ENCODE assay signal across 1 cellular context in the genomic region with DNA sequence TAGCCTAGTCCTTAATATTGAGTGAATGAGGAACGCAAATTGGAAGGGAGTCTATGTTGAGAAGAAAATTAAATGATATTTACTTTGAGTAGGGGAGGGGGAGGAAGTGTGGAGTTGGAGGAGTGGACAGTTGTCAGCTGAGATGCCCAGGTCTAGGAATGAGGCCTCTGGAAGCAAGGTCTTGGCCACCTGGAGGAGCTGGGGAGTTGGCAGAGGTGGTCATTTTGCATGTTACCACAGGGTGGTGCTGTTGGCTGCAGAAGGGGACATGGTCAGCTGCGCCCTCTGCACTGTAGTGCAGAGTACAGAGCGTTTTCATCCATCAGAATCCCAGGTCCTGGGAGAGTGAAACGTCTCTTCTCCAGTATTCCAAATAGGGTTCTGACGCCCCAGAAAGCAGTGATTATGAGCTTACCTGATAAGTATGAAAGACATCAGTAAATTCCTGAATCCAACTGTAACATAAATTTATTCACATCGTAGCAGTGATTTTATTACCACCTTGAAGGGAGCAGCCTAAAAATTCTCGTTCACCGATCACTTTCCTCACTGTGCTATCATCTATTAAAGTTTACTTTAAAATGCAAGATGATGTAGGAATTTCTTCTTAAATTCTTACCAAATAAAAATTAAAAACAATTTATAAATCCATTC.
A peak's percentile ranks its signal among the peaks of the same experiment; 100 is the strongest.
TF ChIP-seq lines count a peak whose summit lies in the region.

No MANE protein-coding gene starts in this region.

TF ChIP-seq in HepG2, 621 proteins besides CTCF, POLR2A, EP300 and RAD21 (continued from another document and continues in another):
- TF ChIP-seq, protein P1, sequence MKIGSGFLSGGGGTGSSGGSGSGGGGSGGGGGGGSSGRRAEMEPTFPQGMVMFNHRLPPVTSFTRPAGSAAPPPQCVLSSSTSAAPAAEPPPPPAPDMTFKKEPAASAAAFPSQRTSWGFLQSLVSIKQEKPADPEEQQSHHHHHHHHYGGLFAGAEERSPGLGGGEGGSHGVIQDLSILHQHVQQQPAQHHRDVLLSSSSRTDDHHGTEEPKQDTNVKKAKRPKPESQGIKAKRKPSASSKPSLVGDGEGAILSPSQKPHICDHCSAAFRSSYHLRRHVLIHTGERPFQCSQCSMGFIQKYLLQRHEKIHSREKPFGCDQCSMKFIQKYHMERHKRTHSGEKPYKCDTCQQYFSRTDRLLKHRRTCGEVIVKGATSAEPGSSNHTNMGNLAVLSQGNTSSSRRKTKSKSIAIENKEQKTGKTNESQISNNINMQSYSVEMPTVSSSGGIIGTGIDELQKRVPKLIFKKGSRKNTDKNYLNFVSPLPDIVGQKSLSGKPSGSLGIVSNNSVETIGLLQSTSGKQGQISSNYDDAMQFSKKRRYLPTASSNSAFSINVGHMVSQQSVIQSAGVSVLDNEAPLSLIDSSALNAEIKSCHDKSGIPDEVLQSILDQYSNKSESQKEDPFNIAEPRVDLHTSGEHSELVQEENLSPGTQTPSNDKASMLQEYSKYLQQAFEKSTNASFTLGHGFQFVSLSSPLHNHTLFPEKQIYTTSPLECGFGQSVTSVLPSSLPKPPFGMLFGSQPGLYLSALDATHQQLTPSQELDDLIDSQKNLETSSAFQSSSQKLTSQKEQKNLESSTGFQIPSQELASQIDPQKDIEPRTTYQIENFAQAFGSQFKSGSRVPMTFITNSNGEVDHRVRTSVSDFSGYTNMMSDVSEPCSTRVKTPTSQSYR (CRISPR knock-in tag; IDR thresholded peaks at IDR 0.05; ENCODE audit: borderline replicate concordance): no peak
- no peak for TF ChIP-seq TOE1 (CRISPR knock-in tag; IDR thresholded peaks at IDR 0.05)
- TF ChIP-seq, protein P2, sequence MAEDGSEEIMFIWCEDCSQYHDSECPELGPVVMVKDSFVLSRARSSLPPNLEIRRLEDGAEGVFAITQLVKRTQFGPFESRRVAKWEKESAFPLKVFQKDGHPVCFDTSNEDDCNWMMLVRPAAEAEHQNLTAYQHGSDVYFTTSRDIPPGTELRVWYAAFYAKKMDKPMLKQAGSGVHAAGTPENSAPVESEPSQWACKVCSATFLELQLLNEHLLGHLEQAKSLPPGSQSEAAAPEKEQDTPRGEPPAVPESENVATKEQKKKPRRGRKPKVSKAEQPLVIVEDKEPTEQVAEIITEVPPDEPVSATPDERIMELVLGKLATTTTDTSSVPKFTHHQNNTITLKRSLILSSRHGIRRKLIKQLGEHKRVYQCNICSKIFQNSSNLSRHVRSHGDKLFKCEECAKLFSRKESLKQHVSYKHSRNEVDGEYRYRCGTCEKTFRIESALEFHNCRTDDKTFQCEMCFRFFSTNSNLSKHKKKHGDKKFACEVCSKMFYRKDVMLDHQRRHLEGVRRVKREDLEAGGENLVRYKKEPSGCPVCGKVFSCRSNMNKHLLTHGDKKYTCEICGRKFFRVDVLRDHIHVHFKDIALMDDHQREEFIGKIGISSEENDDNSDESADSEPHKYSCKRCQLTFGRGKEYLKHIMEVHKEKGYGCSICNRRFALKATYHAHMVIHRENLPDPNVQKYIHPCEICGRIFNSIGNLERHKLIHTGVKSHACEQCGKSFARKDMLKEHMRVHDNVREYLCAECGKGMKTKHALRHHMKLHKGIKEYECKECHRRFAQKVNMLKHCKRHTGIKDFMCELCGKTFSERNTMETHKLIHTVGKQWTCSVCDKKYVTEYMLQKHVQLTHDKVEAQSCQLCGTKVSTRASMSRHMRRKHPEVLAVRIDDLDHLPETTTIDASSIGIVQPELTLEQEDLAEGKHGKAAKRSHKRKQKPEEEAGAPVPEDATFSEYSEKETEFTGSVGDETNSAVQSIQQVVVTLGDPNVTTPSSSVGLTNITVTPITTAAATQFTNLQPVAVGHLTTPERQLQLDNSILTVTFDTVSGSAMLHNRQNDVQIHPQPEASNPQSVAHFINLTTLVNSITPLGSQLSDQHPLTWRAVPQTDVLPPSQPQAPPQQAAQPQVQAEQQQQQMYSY (CRISPR knock-in tag; IDR thresholded peaks at IDR 0.05): no peak
- no peak for TF ChIP-seq ZNF256 (CRISPR knock-in tag; conservative IDR thresholded peaks at IDR 0.05)
- TF ChIP-seq, protein P3, sequence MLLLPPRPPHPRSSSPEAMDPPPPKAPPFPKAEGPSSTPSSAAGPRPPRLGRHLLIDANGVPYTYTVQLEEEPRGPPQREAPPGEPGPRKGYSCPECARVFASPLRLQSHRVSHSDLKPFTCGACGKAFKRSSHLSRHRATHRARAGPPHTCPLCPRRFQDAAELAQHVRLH (CRISPR knock-in tag; IDR thresholded peaks at IDR 0.05; ENCODE audit: borderline replicate concordance, low read depth): no peak
- TF ChIP-seq SALL1 (CRISPR knock-in tag; IDR thresholded peaks at IDR 0.05): peak; percentile 73
- TF ChIP-seq, protein P4, sequence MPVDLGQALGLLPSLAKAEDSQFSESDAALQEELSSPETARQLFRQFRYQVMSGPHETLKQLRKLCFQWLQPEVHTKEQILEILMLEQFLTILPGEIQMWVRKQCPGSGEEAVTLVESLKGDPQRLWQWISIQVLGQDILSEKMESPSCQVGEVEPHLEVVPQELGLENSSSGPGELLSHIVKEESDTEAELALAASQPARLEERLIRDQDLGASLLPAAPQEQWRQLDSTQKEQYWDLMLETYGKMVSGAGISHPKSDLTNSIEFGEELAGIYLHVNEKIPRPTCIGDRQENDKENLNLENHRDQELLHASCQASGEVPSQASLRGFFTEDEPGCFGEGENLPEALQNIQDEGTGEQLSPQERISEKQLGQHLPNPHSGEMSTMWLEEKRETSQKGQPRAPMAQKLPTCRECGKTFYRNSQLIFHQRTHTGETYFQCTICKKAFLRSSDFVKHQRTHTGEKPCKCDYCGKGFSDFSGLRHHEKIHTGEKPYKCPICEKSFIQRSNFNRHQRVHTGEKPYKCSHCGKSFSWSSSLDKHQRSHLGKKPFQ (CRISPR knock-in tag; IDR thresholded peaks at IDR 0.05; ENCODE audit: insufficient replicate concordance): no peak
- no peak for TF ChIP-seq RARA (CRISPR knock-in tag; IDR thresholded peaks at IDR 0.05)
- TF ChIP-seq SUZ12 (IDR thresholded peaks at IDR 0.05; ENCODE audit: low read depth, low read length): no peak
- TF ChIP-seq KMT2A (CRISPR knock-in tag; IDR thresholded peaks at IDR 0.05): 0 out of 2 replicates have a peak, but pooled peaks have one; percentile 43
- TF ChIP-seq KAT8 (CRISPR knock-in tag; IDR thresholded peaks at IDR 0.05): peak; percentile 30; the same call in 1 of the 2 replicates
- no peak for TF ChIP-seq CCAR2 (optimal IDR thresholded peaks at IDR 0.05; ENCODE audit: low read depth, low read length)
- TF ChIP-seq ZNF331 (CRISPR knock-in tag; IDR thresholded peaks at IDR 0.05): 0 out of 2 replicates have a peak, but pooled peaks have one; percentile 38
- no peak for TF ChIP-seq SIX4 (CRISPR knock-in tag; IDR thresholded peaks at IDR 0.05)
- no peak for TF ChIP-seq TGIF2 (CRISPR knock-in tag; IDR thresholded peaks at IDR 0.05)
- no peak for TF ChIP-seq NRL (CRISPR knock-in tag; IDR thresholded peaks at IDR 0.05; ENCODE audit: borderline replicate concordance)
- TF ChIP-seq, protein P5, sequence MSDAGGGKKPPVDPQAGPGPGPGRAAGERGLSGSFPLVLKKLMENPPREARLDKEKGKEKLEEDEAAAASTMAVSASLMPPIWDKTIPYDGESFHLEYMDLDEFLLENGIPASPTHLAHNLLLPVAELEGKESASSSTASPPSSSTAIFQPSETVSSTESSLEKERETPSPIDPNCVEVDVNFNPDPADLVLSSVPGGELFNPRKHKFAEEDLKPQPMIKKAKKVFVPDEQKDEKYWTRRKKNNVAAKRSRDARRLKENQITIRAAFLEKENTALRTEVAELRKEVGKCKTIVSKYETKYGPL (CRISPR knock-in tag; IDR thresholded peaks at IDR 0.05): no peak
- 0 out of 2 replicates have a peak, but pooled peaks have one; percentile 33 for TF ChIP-seq ZBTB7B (CRISPR knock-in tag; IDR thresholded peaks at IDR 0.05)
- TF ChIP-seq PPARG (CRISPR knock-in tag; conservative IDR thresholded peaks at IDR 0.05): no peak; the same call in 1 of the 2 replicates
- peak; percentile 45 for TF ChIP-seq FOSL2 (CRISPR knock-in tag; IDR thresholded peaks at IDR 0.05)
- no peak for TF ChIP-seq ZSCAN21 (CRISPR knock-in tag; IDR thresholded peaks at IDR 0.05; ENCODE audit: borderline replicate concordance)
- no peak for TF ChIP-seq ZKSCAN5 (CRISPR knock-in tag; IDR thresholded peaks at IDR 0.05)
- TF ChIP-seq, protein P6, sequence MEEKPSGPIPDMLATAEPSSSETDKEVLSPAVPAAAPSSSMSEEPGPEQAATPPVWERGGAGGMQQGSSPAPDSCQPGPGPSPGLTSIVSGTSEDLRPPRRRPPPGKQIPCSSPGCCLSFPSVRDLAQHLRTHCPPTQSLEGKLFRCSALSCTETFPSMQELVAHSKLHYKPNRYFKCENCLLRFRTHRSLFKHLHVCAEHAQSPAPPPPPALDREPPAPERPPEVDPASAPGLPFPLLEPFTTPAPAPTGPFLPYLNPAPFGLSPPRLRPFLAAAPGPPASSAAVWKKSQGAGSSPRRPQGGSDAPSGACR (CRISPR knock-in tag; IDR thresholded peaks at IDR 0.05): 0 out of 2 replicates have a peak, but pooled peaks have one; percentile 36
- TF ChIP-seq ZNF570 (CRISPR knock-in tag; IDR thresholded peaks at IDR 0.05; ENCODE audit: borderline replicate concordance): no peak
- no peak for TF ChIP-seq ZBTB7A (CRISPR knock-in tag; IDR thresholded peaks at IDR 0.05)
- no peak for TF ChIP-seq POLR2G (IDR thresholded peaks at IDR 0.05; ENCODE audit: low read depth, low read length)
- no peak for TF ChIP-seq ZNF761 (CRISPR knock-in tag; conservative IDR thresholded peaks at IDR 0.05)
- TF ChIP-seq CBX2 (IDR thresholded peaks at IDR 0.05; ENCODE audit: low read depth, low read length): no peak
- no peak for TF ChIP-seq CBX2 (CRISPR knock-in tag; IDR thresholded peaks at IDR 0.05; ENCODE audit: low read depth)
- TF ChIP-seq RBM22 (optimal IDR thresholded peaks at IDR 0.05; ENCODE audit: low read length): no peak
- peak; percentile 39 for TF ChIP-seq PHF5A (CRISPR knock-in tag; IDR thresholded peaks at IDR 0.05; ENCODE audit: low read depth, unreplicated experiment)
- TF ChIP-seq, protein P7, sequence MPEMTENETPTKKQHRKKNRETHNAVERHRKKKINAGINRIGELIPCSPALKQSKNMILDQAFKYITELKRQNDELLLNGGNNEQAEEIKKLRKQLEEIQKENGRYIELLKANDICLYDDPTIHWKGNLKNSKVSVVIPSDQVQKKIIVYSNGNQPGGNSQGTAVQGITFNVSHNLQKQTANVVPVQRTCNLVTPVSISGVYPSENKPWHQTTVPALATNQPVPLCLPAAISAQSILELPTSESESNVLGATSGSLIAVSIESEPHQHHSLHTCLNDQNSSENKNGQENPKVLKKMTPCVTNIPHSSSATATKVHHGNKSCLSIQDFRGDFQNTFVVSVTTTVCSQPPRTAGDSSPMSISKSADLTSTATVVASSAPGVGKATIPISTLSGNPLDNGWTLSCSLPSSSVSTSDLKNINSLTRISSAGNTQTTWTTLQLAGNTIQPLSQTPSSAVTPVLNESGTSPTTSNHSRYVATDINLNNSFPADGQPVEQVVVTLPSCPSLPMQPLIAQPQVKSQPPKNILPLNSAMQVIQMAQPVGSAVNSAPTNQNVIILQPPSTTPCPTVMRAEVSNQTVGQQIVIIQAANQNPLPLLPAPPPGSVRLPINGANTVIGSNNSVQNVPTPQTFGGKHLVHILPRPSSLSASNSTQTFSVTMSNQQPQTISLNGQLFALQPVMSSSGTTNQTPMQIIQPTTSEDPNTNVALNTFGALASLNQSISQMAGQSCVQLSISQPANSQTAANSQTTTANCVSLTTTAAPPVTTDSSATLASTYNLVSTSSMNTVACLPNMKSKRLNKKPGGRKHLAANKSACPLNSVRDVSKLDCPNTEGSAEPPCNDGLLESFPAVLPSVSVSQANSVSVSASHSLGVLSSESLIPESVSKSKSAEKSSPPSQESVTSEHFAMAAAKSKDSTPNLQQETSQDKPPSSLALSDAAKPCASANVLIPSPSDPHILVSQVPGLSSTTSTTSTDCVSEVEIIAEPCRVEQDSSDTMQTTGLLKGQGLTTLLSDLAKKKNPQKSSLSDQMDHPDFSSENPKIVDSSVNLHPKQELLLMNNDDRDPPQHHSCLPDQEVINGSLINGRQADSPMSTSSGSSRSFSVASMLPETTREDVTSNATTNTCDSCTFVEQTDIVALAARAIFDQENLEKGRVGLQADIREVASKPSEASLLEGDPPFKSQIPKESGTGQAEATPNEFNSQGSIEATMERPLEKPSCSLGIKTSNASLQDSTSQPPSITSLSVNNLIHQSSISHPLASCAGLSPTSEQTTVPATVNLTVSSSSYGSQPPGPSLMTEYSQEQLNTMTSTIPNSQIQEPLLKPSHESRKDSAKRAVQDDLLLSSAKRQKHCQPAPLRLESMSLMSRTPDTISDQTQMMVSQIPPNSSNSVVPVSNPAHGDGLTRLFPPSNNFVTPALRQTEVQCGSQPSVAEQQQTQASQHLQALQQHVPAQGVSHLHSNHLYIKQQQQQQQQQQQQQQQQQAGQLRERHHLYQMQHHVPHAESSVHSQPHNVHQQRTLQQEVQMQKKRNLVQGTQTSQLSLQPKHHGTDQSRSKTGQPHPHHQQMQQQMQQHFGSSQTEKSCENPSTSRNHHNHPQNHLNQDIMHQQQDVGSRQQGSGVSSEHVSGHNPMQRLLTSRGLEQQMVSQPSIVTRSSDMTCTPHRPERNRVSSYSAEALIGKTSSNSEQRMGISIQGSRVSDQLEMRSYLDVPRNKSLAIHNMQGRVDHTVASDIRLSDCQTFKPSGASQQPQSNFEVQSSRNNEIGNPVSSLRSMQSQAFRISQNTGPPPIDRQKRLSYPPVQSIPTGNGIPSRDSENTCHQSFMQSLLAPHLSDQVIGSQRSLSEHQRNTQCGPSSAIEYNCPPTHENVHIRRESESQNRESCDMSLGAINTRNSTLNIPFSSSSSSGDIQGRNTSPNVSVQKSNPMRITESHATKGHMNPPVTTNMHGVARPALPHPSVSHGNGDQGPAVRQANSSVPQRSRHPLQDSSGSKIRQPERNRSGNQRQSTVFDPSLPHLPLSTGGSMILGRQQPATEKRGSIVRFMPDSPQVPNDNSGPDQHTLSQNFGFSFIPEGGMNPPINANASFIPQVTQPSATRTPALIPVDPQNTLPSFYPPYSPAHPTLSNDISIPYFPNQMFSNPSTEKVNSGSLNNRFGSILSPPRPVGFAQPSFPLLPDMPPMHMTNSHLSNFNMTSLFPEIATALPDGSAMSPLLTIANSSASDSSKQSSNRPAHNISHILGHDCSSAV (CRISPR knock-in tag; IDR thresholded peaks at IDR 0.05; ENCODE audit: borderline replicate concordance): no peak
- no peak for TF ChIP-seq TBX3 (IDR thresholded peaks at IDR 0.05; ENCODE audit: borderline replicate concordance)
- TF ChIP-seq, protein P8, sequence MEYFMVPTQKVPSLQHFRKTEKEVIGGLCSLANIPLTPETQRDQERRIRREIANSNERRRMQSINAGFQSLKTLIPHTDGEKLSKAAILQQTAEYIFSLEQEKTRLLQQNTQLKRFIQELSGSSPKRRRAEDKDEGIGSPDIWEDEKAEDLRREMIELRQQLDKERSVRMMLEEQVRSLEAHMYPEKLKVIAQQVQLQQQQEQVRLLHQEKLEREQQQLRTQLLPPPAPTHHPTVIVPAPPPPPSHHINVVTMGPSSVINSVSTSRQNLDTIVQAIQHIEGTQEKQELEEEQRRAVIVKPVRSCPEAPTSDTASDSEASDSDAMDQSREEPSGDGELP (IDR thresholded peaks at IDR 0.05; ENCODE audit: borderline replicate concordance, low read depth): peak; percentile 79; the same call in 1 of the 2 replicates
- no peak for TF ChIP-seq FOXC1 (CRISPR knock-in tag; IDR thresholded peaks at IDR 0.05; ENCODE audit: borderline replicate concordance)
- TF ChIP-seq ZNF792 (CRISPR knock-in tag; IDR thresholded peaks at IDR 0.05): no peak; the same call in 1 of the 2 replicates
- no peak for TF ChIP-seq JUND (CRISPR knock-in tag; IDR thresholded peaks at IDR 0.05)
- TF ChIP-seq MXD4 (CRISPR knock-in tag; IDR thresholded peaks at IDR 0.05): 0 out of 2 replicates have a peak, but pooled peaks have one; percentile 48
- TF ChIP-seq SP140L (CRISPR knock-in tag; IDR thresholded peaks at IDR 0.05; ENCODE audit: borderline replicate concordance): no peak
- TF ChIP-seq EHMT2 (IDR thresholded peaks at IDR 0.05; ENCODE audit: borderline replicate concordance, low read depth, low read length): no peak
